18 cellular contexts compared by ENCODE assay signal in the genomic region with DNA sequence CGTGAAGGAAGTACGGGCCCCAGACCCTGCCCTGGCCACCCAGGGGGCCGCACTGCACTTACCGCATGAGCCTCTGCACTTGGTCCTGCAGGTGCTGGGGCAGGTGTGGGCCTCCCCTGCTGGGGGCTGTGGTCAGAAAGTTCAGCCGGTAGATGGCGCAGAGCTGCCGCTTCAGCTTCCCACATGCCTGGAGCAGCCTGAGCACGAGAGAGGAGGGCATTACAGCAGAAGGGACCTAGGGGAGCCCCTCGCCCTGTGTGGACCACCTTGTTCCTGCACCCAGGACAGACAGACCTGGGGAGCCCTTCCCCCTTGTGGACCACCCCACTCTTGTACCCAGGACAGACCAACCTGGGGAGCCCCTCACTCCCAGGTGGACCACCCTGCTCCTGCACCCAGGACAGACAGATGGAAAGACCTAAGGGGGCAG. TPM values are rescaled to one million over a fixed set of nuclear protein-coding genes. Genes with fewer than 3 reads are reported as not detected.
DNase-seq lines count a peak whose midpoint lies in the region; ATAC-seq and TF ChIP-seq lines count a peak whose summit lies in the region.
"Had no signal": no experiment of that assay in that cellular context is flagged by ENCODE, and none has a peak within 500 bp of the region (broad histone marks: within the 10 kb centered on the region; RNA-seq: fewer than 3 reads in every experiment).

No MANE protein-coding gene starts in this region.

- no peaks in the 10 kb centered on the region for H3K9me3 Mint-ChIP-seq in activated CD8-positive, alpha-beta memory T cell treated with anti-CD3 and anti-CD28 coated beads, Interleukin-2, amount 10 ng/mL, durations not matched to agents 7 days and 5 days (ENCODE audit: low read depth)
- no peaks in the 10 kb centered on the region for H3K9me3 Mint-ChIP-seq in endothelial cell (ENCODE audit: unreplicated experiment)
- H3K9me3 Mint-ChIP-seq: activated B cell treated with CpG ODN at 0.5 μM for 24 hours; activated T-cell treated with anti-CD3 and anti-CD28 coated beads, Interleukin-2, amount 50 U/mL, for 24 hours had no signal

- H3K4me2 ChIP-seq in smooth muscle cell = no peak overlapping the region

- no peaks in the 10 kb centered on the region for H3F3A ChIP-seq in smooth muscle cell (ENCODE audit: low read depth)

- no peak overlapping the region for H3K4me3 Mint-ChIP-seq in activated CD8-positive, alpha-beta memory T cell treated with anti-CD3 and anti-CD28 coated beads, Interleukin-2, amount 10 ng/mL, durations not matched to agents 7 days and 5 days
- no peak overlapping the region for H3K4me3 Mint-ChIP-seq in endothelial cell (ENCODE audit: unreplicated experiment)
- H3K4me3 Mint-ChIP-seq: activated B cell treated with CpG ODN at 0.5 μM for 24 hours; activated T-cell treated with anti-CD3 and anti-CD28 coated beads, Interleukin-2, amount 50 U/mL, for 24 hours had no signal

- CTCF ChIA-PET in activated CD8-positive, alpha-beta memory T cell treated with anti-CD3 and anti-CD28 coated beads, Interleukin-2, amount 10 ng/mL, durations not matched to agents 7 days and 5 days (lab: Charles Lee) = interaction anchor here (2.4 kb wide), 1 partner anchor 9 kb away, joined by 8 read pairs; a partner anchor contains a TSS

- TF ChIP-seq CTCF in endothelial cell (IDR thresholded peaks at IDR 0.05; ENCODE audit: unreplicated experiment) = no peak
- TF ChIP-seq CTCF in smooth muscle cell (IDR thresholded peaks at IDR 0.05; ENCODE audit: borderline replicate concordance, insufficient read depth, poor library complexity, severe bottlenecking) = peak; percentile 33

- no peaks in the 10 kb centered on the region for H4K20me1 ChIP-seq in smooth muscle cell (ENCODE audit: low read depth)

- H3K9me3 ChIP-seq in smooth muscle cell (replicated peaks; ENCODE audit: low read depth) = no peaks in the 10 kb centered on the region
- H3K9me3 ChIP-seq: uterus had no signal

- H3K27me3 Mint-ChIP-seq in activated CD8-positive, alpha-beta memory T cell treated with anti-CD3 and anti-CD28 coated beads, Interleukin-2, amount 10 ng/mL, durations not matched to agents 7 days and 5 days = no peaks in the 10 kb centered on the region
- peaks cover 3% of the 10 kb centered on the region for H3K27me3 Mint-ChIP-seq in endothelial cell (ENCODE audit: unreplicated experiment)
- H3K27me3 Mint-ChIP-seq: activated B cell treated with CpG ODN at 0.5 μM for 24 hours; activated T-cell treated with anti-CD3 and anti-CD28 coated beads, Interleukin-2, amount 50 U/mL, for 24 hours had no signal

- H2AFZ ChIP-seq in smooth muscle cell (ENCODE audit: low read depth) = no peak overlapping the region

- WGBS in smooth muscle cell (ENCODE audit: low lambda C conversion rate) = 59% methylated on average over 9 of the region's 9 CpGs

- peak; percentile 40 for DNase-seq in activated CD8-positive, alpha-beta memory T cell treated with anti-CD3 and anti-CD28 coated beads, Interleukin-2, amount 10 ng/mL, durations not matched to agents 7 days and 5 days
- DNase-seq in activated CD8-positive, alpha-beta memory T cell treated with anti-CD3 and anti-CD28 coated beads for 24 hours = no peak
- DNase-seq in NCI-H510A treated with DMSO at 0.1 percent for 48 hours (lab: John Stamatoyannopoulos, UW) (peak; percentile 66), endothelial cell (ENCODE audit: low spot score) (peak; percentile 57), smooth muscle cell (lab: John Stamatoyannopoulos, UW; ENCODE audit: unreplicated experiment) (no peak), ureter (ENCODE audit: low spot score) (no peak)
- no peak for DNase-seq in activated CD4-positive, CD25-positive, alpha-beta regulatory T cell treated with anti-CD3 and anti-CD28 coated beads, Interleukin-2, amount 50 U/mL, for 72 hours
- DNase-seq: activated B cell treated with CpG ODN at 0.5 μM for 24 hours; activated T-cell treated with anti-CD3 and anti-CD28 coated beads, Interleukin-2, amount 50 U/mL, for 24 hours; amygdala; KBM-7; left colon; NCI-H226; nucleus accumbens; SIG-M5; stimulated activated CD4-positive, alpha-beta T cell treated with anti-CD3 and anti-CD28 coated beads, Interleukin-12 subunit alpha, Interleukin-12 subunit beta, amount 100 ng/mL, for 4 hours; uterus had no signal

- no peaks in the 10 kb centered on the region for H3K4me1 Mint-ChIP-seq in activated CD8-positive, alpha-beta memory T cell treated with anti-CD3 and anti-CD28 coated beads, Interleukin-2, amount 10 ng/mL, durations not matched to agents 7 days and 5 days
- H3K4me1 Mint-ChIP-seq in endothelial cell (ENCODE audit: unreplicated experiment) = no peaks in the 10 kb centered on the region

- no peak overlapping the region for H3K9ac ChIP-seq in smooth muscle cell (ENCODE audit: low read depth)

- H3K36me3 ChIP-seq in smooth muscle cell (ENCODE audit: low read depth) = no peaks in the 10 kb centered on the region
- H3K36me3 ChIP-seq: uterus had no signal

- no peaks in the 10 kb centered on the region for H3K4me1 ChIP-seq in smooth muscle cell (ENCODE audit: low read depth)
- H3K4me1 ChIP-seq: uterus had no signal

- no peak overlapping the region for H3K4me3 ChIP-seq in smooth muscle cell
- H3K4me3 ChIP-seq: uterus had no signal

- no peak overlapping the region for H3K27ac Mint-ChIP-seq in activated CD8-positive, alpha-beta memory T cell treated with anti-CD3 and anti-CD28 coated beads, Interleukin-2, amount 10 ng/mL, durations not matched to agents 7 days and 5 days
- H3K27ac Mint-ChIP-seq in endothelial cell (ENCODE audit: unreplicated experiment) = no peak overlapping the region
- H3K27ac Mint-ChIP-seq: activated B cell treated with CpG ODN at 0.5 μM for 24 hours; activated T-cell treated with anti-CD3 and anti-CD28 coated beads, Interleukin-2, amount 50 U/mL, for 24 hours had no signal

- H3K27ac ChIP-seq in smooth muscle cell (ENCODE audit: low read depth) = no peak overlapping the region
- H3K27ac ChIP-seq: uterus had no signal

- peaks cover 13% of the 10 kb centered on the region for H3K36me3 Mint-ChIP-seq in activated CD8-positive, alpha-beta memory T cell treated with anti-CD3 and anti-CD28 coated beads, Interleukin-2, amount 10 ng/mL, durations not matched to agents 7 days and 5 days
- H3K36me3 Mint-ChIP-seq in endothelial cell (ENCODE audit: low read depth, unreplicated experiment) = peaks cover 13% of the 10 kb centered on the region

- no peaks in the 10 kb centered on the region for H3K79me2 ChIP-seq in smooth muscle cell (ENCODE audit: low read depth)

- ATAC-seq in activated CD8-positive, alpha-beta memory T cell treated with anti-CD3 and anti-CD28 coated beads, Interleukin-2, amount 10 ng/mL, durations not matched to agents 7 days and 5 days = no peak
- ATAC-seq in GM19328 (IDR thresholded peaks at IDR 0.05; ENCODE audit: unreplicated experiment) = no peak
- ATAC-seq: left colon had no signal

- no peaks in the 10 kb centered on the region for H3K27me3 ChIP-seq in smooth muscle cell (ENCODE audit: low read depth)
- H3K27me3 ChIP-seq: uterus had no signal

RNA-seq across cellular contexts. Expression of a gene that starts 8.7 kb away (rescaled TPM):
- 1 to 10 TPM; 5.1 to 7.5 TPM for total RNA-seq in activated CD8-positive, alpha-beta memory T cell treated with anti-CD3 and anti-CD28 coated beads, Interleukin-2, amount 10 ng/mL, durations not matched to agents 7 days and 5 days
- total RNA-seq in endothelial cell (ENCODE audit: unreplicated experiment) (5.8 TPM), smooth muscle cell (3.6 and 51.9 TPM in 2 replicates), ureter (25.8 TPM)
- polyA plus RNA-seq in smooth muscle cell = 6.1 and 7.9 TPM in 2 replicates

RNA-seq across cellular contexts. Expression of a gene that starts 23.0 kb away (rescaled TPM):
- 10 to 100 TPM; 72.0 to 99.5 TPM for total RNA-seq in activated CD8-positive, alpha-beta memory T cell treated with anti-CD3 and anti-CD28 coated beads, Interleukin-2, amount 10 ng/mL, durations not matched to agents 7 days and 5 days
- total RNA-seq in endothelial cell (ENCODE audit: unreplicated experiment) (30.6 TPM), smooth muscle cell (9.6 and 11.5 TPM in 2 replicates), ureter (63.3 TPM)
- 35.6 and 40.7 TPM in 2 replicates for polyA plus RNA-seq in smooth muscle cell

Comparison
In these comparisons a context has a peak if more than half of its experiments do, and no peak if none do; other contexts are left out.
1. DNase-seq: peak in activated CD8-positive, alpha-beta memory T cell treated with anti-CD3 and anti-CD28 coated beads, Interleukin-2, amount 10 ng/mL, durations not matched to agents 7 days and 5 days (single experiment), NCI-H510A treated with DMSO at 0.1 percent for 48 hours (single experiment) and endothelial cell (single experiment); none in activated CD8-positive, alpha-beta memory T cell treated with anti-CD3 and anti-CD28 coated beads for 24 hours (single experiment), smooth muscle cell (single experiment), activated CD4-positive, CD25-positive, alpha-beta regulatory T cell treated with anti-CD3 and anti-CD28 coated beads, Interleukin-2, amount 50 U/mL, for 72 hours (single experiment) and ureter (single experiment).